8 cellular contexts compared by ENCODE assay signal in genomic region chr17:30477083-30477757, GRCh38. TPM values are rescaled to one million over a fixed set of nuclear protein-coding genes. Genes with fewer than 3 reads are reported as not detected.
A peak's percentile ranks its signal among the peaks of the same experiment; 100 is the strongest.
DNase-seq lines count a peak whose midpoint lies in the region; ATAC-seq lines count a peak whose summit lies in the region.

TSS of gene GOSR1 (plus strand) at chr17:30477408. CDS start at chr17:30477434, 26 bp downstream.

- H3K27me3 ChIP-seq in effector memory CD4-positive, alpha-beta T cell (replicated peaks; ENCODE audit: control insufficient read depth, insufficient read depth, low read length, poor library complexity, severe bottlenecking), result peaks cover 3% of the 10 kb centered on the region

- peak; percentile 86 for ATAC-seq in GM19467 (IDR thresholded peaks at IDR 0.05; ENCODE audit: unreplicated experiment)

- H3K9me3 ChIP-seq in effector memory CD4-positive, alpha-beta T cell (ENCODE audit: control insufficient read depth, low read length), result no peaks in the 10 kb centered on the region

- peaks cover 1% of the 10 kb centered on the region for H3K36me3 ChIP-seq in effector memory CD4-positive, alpha-beta T cell (ENCODE audit: control insufficient read depth, insufficient read depth, low read length)

- POLR2A ChIA-PET in activated CD8-positive, alpha-beta memory T cell treated with anti-CD3 and anti-CD28 coated beads for 36 hours (lab: Charles Lee), result interaction anchor here (0.6 kb wide), 2 partner anchors 11 to 233 kb away, joined by 4 to 8 read pairs; no protein-coding TSS in a partner anchor

- H3K4me1 ChIP-seq in effector memory CD4-positive, alpha-beta T cell (ENCODE audit: control insufficient read depth, insufficient read depth, low read length, poor library complexity, severe bottlenecking), result peaks cover 10% of the 10 kb centered on the region

- CTCF ChIA-PET in activated CD8-positive, alpha-beta memory T cell treated with anti-CD3 and anti-CD28 coated beads for 36 hours (lab: Charles Lee), result interaction anchor here (0.7 to 1.6 kb wide), 6 partner anchors 12 to 238 kb away, joined by 3 to 6 read pairs (median 3); no protein-coding TSS in a partner anchor

- H3K4me3 ChIP-seq in effector memory CD4-positive, alpha-beta T cell (ENCODE audit: insufficient read depth, low read depth, low read length, poor library complexity, severe bottlenecking), result peak within 1 kb of the TSS; percentile 99

- peak within 1 kb of the TSS; percentile 99 for H3K27ac ChIP-seq in effector memory CD4-positive, alpha-beta T cell (ENCODE audit: insufficient read depth, low read length, poor library complexity, severe bottlenecking)

- DNase-seq in COLO829 (ENCODE audit: low spot score) (peak; percentile 93), HS-5 (ENCODE audit: low read depth) (peak; percentile 82), NOMO-1 (lab: John Stamatoyannopoulos, UW; ENCODE audit: unreplicated experiment in 2 of 2) (peak; percentile 89 to 95), lung microvascular endothelial cell (ENCODE audit: low read depth in 2 of 2) (peak; percentile 97 to 98)
- peak; percentile 81 to 89 (median 82) for DNase-seq in effector memory CD4-positive, alpha-beta T cell
- peak; percentile 84 to 89 (median 85) for DNase-seq in stimulated activated CD4-positive, alpha-beta T cell treated with anti-CD3 and anti-CD28 coated beads, TNF-alpha, amount 100 ng/mL, for 48 hours (ENCODE audit: low read depth in 3 of 3)

RNA-seq across cellular contexts. Expression of gene GOSR1, which starts in this region (rescaled TPM):
- 10 to 100 TPM; 47.0 to 48.6 TPM for total RNA-seq in activated CD8-positive, alpha-beta memory T cell treated with anti-CD3 and anti-CD28 coated beads for 36 hours
- total RNA-seq in lung microvascular endothelial cell, result 16.3 and 24.4 TPM in 2 replicates

Comparison
In these comparisons a context has a peak if more than half of its experiments do, and no peak if none do; other contexts are left out.
1. Peak in every context shown above with its lines: DNase-seq, ATAC-seq, H3K4me3 ChIP-seq and H3K27ac ChIP-seq.